10 cellular contexts compared by ENCODE assay signal in genomic region chr1:213984387-213985180, GRCh38. TPM values are rescaled to one million over a fixed set of nuclear protein-coding genes. Genes with fewer than 3 reads are reported as not detected.
A peak's percentile ranks its signal among the peaks of the same experiment; 100 is the strongest.
DNase-seq lines count a peak whose midpoint lies in the region; ATAC-seq and TF ChIP-seq lines count a peak whose summit lies in the region.
"Had no signal": no experiment of that assay in that cellular context is flagged by ENCODE, and none has a peak within 500 bp of the region (broad histone marks: within the 10 kb centered on the region; RNA-seq: fewer than 3 reads in every experiment).

No MANE protein-coding gene starts in this region.

- in situ Hi-C loops in transverse colon (cut with MboI; ENCODE audit: low pct_ligation_motif_present in 1 of 4, low pct_unique_long_range_greater_than_20kb in 1 of 4, low sequenced_read_pairs in 3 of 4) = no loop called here

- ATAC-seq in GM18907 (IDR thresholded peaks at IDR 0.05; ENCODE audit: unreplicated experiment) = no peak
- no peak for ATAC-seq in HG03439 (IDR thresholded peaks at IDR 0.05; ENCODE audit: unreplicated experiment)

- H3K4me1 ChIP-seq in tibial nerve = peaks cover 0 to 57% (median 23%) of the 10 kb centered on the region in 4 donors
- peaks cover 19 to 46% (median 30%) of the 10 kb centered on the region in 4 donors for H3K4me1 ChIP-seq in transverse colon

- H3K36me3 ChIP-seq in tibial nerve = no peaks in the 10 kb centered on the region
- H3K36me3 ChIP-seq in transverse colon = no peaks in the 10 kb centered on the region
- H3K36me3 ChIP-seq: upper lobe of left lung had no signal

- no peak overlapping the region for H3K4me3 ChIP-seq in tibial nerve
- H3K4me3 ChIP-seq in transverse colon = no peak overlapping the region
- H3K4me3 ChIP-seq: upper lobe of left lung had no signal

- TF ChIP-seq EP300 in tibial nerve (IDR thresholded peaks at IDR 0.05) (no peak), transverse colon (IDR thresholded peaks at IDR 0.05; ENCODE audit: low read depth) (no peak)

- intact Hi-C loops in transverse colon (cut with DNase I; ENCODE audit: low total_unique reads) = no loop called here

- peaks cover 4 to 84% of the 10 kb centered on the region in 2 donors for H3K27me3 ChIP-seq in tibial nerve
- H3K27me3 ChIP-seq in transverse colon = peaks cover 94% of the 10 kb centered on the region

- TF ChIP-seq CTCF in tibial nerve (IDR thresholded peaks at IDR 0.05) (no peak), transverse colon (IDR thresholded peaks at IDR 0.05) (no peak)

- H3K9me3 ChIP-seq in tibial nerve = no peaks in the 10 kb centered on the region
- no peaks in the 10 kb centered on the region for H3K9me3 ChIP-seq in transverse colon
- H3K9me3 ChIP-seq: upper lobe of left lung had no signal

- H3K27ac ChIP-seq in tibial nerve (no peak overlapping the region), transverse colon (no peak overlapping the region)
- H3K27ac ChIP-seq: upper lobe of left lung had no signal

- TF ChIP-seq POLR2A in tibial nerve (IDR thresholded peaks at IDR 0.05) = no peak
- TF ChIP-seq POLR2A in transverse colon (IDR thresholded peaks at IDR 0.05) = no peak

- peak; percentile 18 for DNase-seq in COR-L47 (lab: John Stamatoyannopoulos, UW)
- DNase-seq in HuH-7.5 (ENCODE audit: low spot score) = peak; percentile 62
- DNase-seq in NCI-H748 treated with DMSO at 0.1 percent for 48 hours (lab: John Stamatoyannopoulos, UW) = peak; percentile 19
- DNase-seq in left kidney (ENCODE audit: low read depth, low spot score) = peak; percentile 68
- no peak for DNase-seq in tibial nerve (ENCODE audit: low spot score in 2 of 2)
- DNase-seq in transverse colon = no peak
- DNase-seq: erythroblast had no signal

- 75% methylated on average over 14 of the region's 14 CpGs for WGBS in tibial nerve, 2 donors
- WGBS in transverse colon (ENCODE audit: low coverage in 1 of 2), 2 donors = 22 to 45% methylated on average over 4 to 14 of the region's 14 CpGs

RNA-seq across cellular contexts. Expression of gene PROX1, which starts 3.2 kb away (rescaled TPM):
- 1 to 10 TPM in 2 of 4 donors, under 1 TPM in 2; 0.84 to 1.2 (median 1.0) TPM for total RNA-seq in tibial nerve
- total RNA-seq in transverse colon = 10 to 100 TPM in 1 of 4 donors, 1 to 10 TPM in 3; 3.4 to 16.1 (median 8.0) TPM

Comparison
In these comparisons a context has a peak if more than half of its experiments do, and no peak if none do; other contexts are left out.
1. DNase-seq: peak in COR-L47 (single experiment), HuH-7.5 (single experiment), NCI-H748 treated with DMSO at 0.1 percent for 48 hours (single experiment) and left kidney (single experiment); none in tibial nerve (0 of 2) and transverse colon (single experiment).